ENCODE assay signal across 8 cellular contexts in the genomic region with DNA sequence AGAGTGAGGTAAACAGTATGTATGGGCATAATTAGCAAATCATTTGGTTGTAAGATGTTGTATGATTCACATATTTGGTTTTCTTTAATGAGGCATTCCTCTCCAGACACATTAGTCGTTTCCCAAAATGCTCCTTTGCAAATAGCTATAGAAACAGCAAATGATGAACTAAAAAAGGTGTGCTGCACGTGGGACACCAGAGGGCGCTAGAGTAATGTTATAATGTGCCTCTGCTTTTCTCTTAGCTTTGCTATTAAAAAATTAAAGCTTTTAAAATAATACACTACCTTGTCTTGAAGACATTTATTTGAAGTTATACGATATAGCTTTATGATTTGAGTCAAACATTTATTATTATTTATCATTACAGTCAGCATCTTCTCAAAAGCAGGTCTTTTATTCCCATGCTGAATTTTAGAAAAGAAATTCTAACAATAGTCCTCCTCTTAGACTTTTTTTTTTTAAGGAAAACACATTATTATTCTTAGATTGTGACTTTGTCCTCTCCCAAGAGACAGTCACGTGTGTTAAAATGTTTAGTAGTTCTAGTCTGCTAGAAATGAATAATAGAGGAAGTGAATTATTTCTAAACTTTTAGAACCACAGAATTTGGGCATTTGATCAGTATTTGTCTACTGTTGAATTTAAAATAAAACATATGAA.
DNase-seq lines count a peak whose midpoint lies in the region; ATAC-seq and TF ChIP-seq lines count a peak whose summit lies in the region.

No MANE protein-coding gene starts in this region.

- intact Hi-C loops in OCI-LY7 (cut with micrococcal nuclease; ENCODE audit: unreplicated experiment), result loop anchor here (5.0 kb wide), 2 partner anchors 402 to 672 kb away; no protein-coding TSS in a partner anchor
- intact Hi-C loops in psoas muscle (cut with DNase I), result loop anchor here (5.0 kb wide), 1 partner anchor 402 kb away; no protein-coding TSS in a partner anchor

- H3K4me1 ChIP-seq in OCI-LY7 (ENCODE audit: insufficient read depth, low read length, poor library complexity, severe bottlenecking) (no peaks in the 10 kb centered on the region), psoas muscle (peaks cover 12% of the 10 kb centered on the region)

- H3K27ac ChIP-seq in OCI-LY7 (ENCODE audit: low read depth, low read length, poor library complexity, severe bottlenecking) (no peak overlapping the region), psoas muscle (no peak overlapping the region)

- CTCF ChIA-PET in OCI-LY7 (lab: Charles Lee; ENCODE audit: unreplicated experiment), result no interaction called here

- ATAC-seq in psoas muscle, result peak; percentile 51 to 79 (median 56)

- H3K27me3 ChIP-seq in psoas muscle (ENCODE audit: insufficient read depth in 3 of 3, low read length in 2 of 3), result no peaks in the 10 kb centered on the region

- DNase-seq in G401 (ENCODE audit: low spot score), result peak; percentile 86
- DNase-seq in HT-29 (ENCODE audit: low spot score), result peak; percentile 95
- DNase-seq in OCI-LY7 (ENCODE audit: low spot score), result peak; percentile 66
- DNase-seq in activated effector memory CD4-positive, alpha-beta T cell treated with Interleukin-2 at 50 U/mL for 16 hours, result peak; percentile 16
- peak; percentile 67 for DNase-seq in glomerular visceral epithelial cell (ENCODE audit: extremely low spot score)
- DNase-seq in psoas muscle, result no peak
- no peak for DNase-seq in mesenteric fat pad (ENCODE audit: low spot score)
- DNase-seq in HuH-7 (ENCODE audit: low spot score), result no peak

- TF ChIP-seq CTCF in OCI-LY7 (conservative IDR thresholded peaks at IDR 0.05; ENCODE audit: low read length), result peak; percentile 96
- TF ChIP-seq CTCF in psoas muscle (IDR thresholded peaks at IDR 0.05), result peak; percentile 93

- no peak overlapping the region for H2AFZ ChIP-seq in OCI-LY7 (ENCODE audit: low read length)

- H3K9me3 ChIP-seq in OCI-LY7 (ENCODE audit: low read length) (no peaks in the 10 kb centered on the region), psoas muscle (no peaks in the 10 kb centered on the region)

- no peaks in the 10 kb centered on the region for H4K20me1 ChIP-seq in OCI-LY7 (ENCODE audit: insufficient read depth, low read length)

- H3K4me2 ChIP-seq in OCI-LY7 (ENCODE audit: low read length), result no peak overlapping the region

- BruUV-seq in OCI-LY7 (replicated peaks; lab: Mats Ljungman, UMichigan), result no TSS peak

- H3K9me2 ChIP-seq in OCI-LY7 (ENCODE audit: insufficient read depth, low read length), result no peaks in the 10 kb centered on the region

- H3K79me2 ChIP-seq in OCI-LY7 (ENCODE audit: insufficient read depth, low read depth, low read length), result no peaks in the 10 kb centered on the region

- POLR2A ChIA-PET in OCI-LY7 (lab: Charles Lee), result interaction anchor here (0.7 to 1.4 kb wide), 3 partner anchors 14 to 406 kb away, joined by 3 read pairs; a partner anchor contains a TSS

- no peaks in the 10 kb centered on the region for H3K36me3 ChIP-seq in OCI-LY7 (ENCODE audit: insufficient read depth, low read length)
- no peaks in the 10 kb centered on the region for H3K36me3 ChIP-seq in psoas muscle (ENCODE audit: insufficient read depth in 1 of 2, low read depth in 1 of 2)

- H3K4me3 ChIP-seq in OCI-LY7 (ENCODE audit: low read depth, low read length, poor library complexity, severe bottlenecking) (no peak overlapping the region), psoas muscle (no peak overlapping the region)

- in situ Hi-C loops in G401 (cut with HindIII; ENCODE audit: low sequenced_read_pairs), result no loop called here

- 1 to 3% (median 2%) methylated on average over 5 of the region's 5 CpGs for WGBS in psoas muscle, 3 donors

Comparison
In these comparisons a context has a peak if more than half of its experiments do, and no peak if none do; other contexts are left out.
1. DNase-seq: peak in G401 (single experiment), HT-29 (single experiment), OCI-LY7 (single experiment), activated effector memory CD4-positive, alpha-beta T cell treated with Interleukin-2 at 50 U/mL for 16 hours (single experiment) and glomerular visceral epithelial cell (single experiment); none in psoas muscle (0 of 2), mesenteric fat pad (single experiment) and HuH-7 (single experiment).